Comparison of ENCODE assay signal across 1 cellular context in the genomic region with DNA sequence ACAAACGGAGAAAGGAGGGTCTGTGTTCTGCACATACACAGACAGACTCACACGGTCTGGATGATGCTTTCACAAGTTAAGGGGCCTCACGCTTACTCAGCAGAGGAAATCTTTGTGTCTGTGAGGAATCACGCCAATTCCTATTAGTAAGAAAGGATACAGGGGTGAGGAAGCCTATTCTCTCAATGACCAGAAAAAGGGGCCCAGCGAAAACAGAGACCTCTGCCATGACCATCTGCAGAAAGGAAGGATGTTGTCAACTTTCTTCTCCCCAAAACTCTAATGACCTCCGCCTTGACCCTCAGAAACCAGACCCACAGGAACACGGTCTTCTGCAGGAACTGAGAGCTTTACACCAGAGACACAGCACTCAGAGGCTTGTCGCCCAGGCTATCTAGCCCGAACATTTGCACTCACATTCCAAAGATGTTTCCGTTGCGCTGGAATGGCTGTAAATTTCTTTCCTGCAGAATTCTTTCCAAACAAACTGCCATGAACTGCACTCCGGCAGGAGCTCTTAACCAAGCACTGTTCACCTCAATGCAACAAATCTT.
A peak's percentile ranks its signal among the peaks of the same experiment; 100 is the strongest.
TF ChIP-seq lines count a peak whose summit lies in the region.

No MANE protein-coding gene starts in this region.

TF ChIP-seq in IMR-90, 13 proteins besides CTCF, POLR2A, EP300 and RAD21:
- TF ChIP-seq MAFK (IDR thresholded peaks at IDR 0.05; ENCODE audit: low read depth, low read length) (peak; percentile 62; the same call in 1 of the 2 replicates), FOS (IDR thresholded peaks at IDR 0.05; ENCODE audit: low read depth, low read length) (peak; percentile 20; the same call in 1 of the 2 replicates), RFX5 (IDR thresholded peaks at IDR 0.05; ENCODE audit: low read depth, low read length) (no peak), NFE2L2 (IDR thresholded peaks at IDR 0.05; ENCODE audit: low read depth, low read length) (peak; percentile 52; the same call in 1 of the 2 replicates), BHLHE40 (IDR thresholded peaks at IDR 0.05; ENCODE audit: low read depth, low read length) (no peak), CEBPB (IDR thresholded peaks at IDR 0.05; ENCODE audit: low read depth, low read length) (peak; percentile 33; the same call in 1 of the 2 replicates), RCOR1 (IDR thresholded peaks at IDR 0.05; ENCODE audit: insufficient replicate concordance, low read length) (no peak), CHD1 (IDR thresholded peaks at IDR 0.05; ENCODE audit: low read depth, low read length) (0 out of 2 replicates have a peak, but pooled peaks have one; percentile 39)
TF ChIP-seq in IMR-90: peak in this region for 5.
